Comparison of ENCODE assay signal across 21 cellular contexts in genomic region chr12:91483471-91483985, GRCh38.
A peak's percentile ranks its signal among the peaks of the same experiment; 100 is the strongest.
DNase-seq lines count a peak whose midpoint lies in the region; ATAC-seq and TF ChIP-seq lines count a peak whose summit lies in the region.
"Had no signal": no experiment of that assay in that cellular context is flagged by ENCODE, and none has a peak within 500 bp of the region (broad histone marks: within the 10 kb centered on the region; RNA-seq: fewer than 3 reads in every experiment).

No MANE protein-coding gene starts in this region.

- H3K27me3 ChIP-seq in PC-3 (ENCODE audit: low read length) (no peaks in the 10 kb centered on the region), esophagus squamous epithelium (peaks cover 0 to 3% (median 0%) of the 10 kb centered on the region in 4 donors)
- H3K27me3 ChIP-seq: Peyer's patch, SJSA1 had no signal

- ATAC-seq in HG02798 (IDR thresholded peaks at IDR 0.05; ENCODE audit: poor library complexity, unreplicated experiment) (no peak), PC-3 (no peak)

- no TSS peak for BruUV-seq in PC-3 (replicated peaks; lab: Mats Ljungman, UMichigan)

- no peaks in the 10 kb centered on the region for H4K20me1 ChIP-seq in PC-3 (ENCODE audit: low read length)

- no peak overlapping the region for H2AFZ ChIP-seq in PC-3 (ENCODE audit: low read length)

- CTCF ChIA-PET in PC-3 (lab: Charles Lee), result no interaction called here

- no peaks in the 10 kb centered on the region for H3K9me3 ChIP-seq in PC-3 (ENCODE audit: low read length)
- no peaks in the 10 kb centered on the region for H3K9me3 ChIP-seq in esophagus squamous epithelium
- H3K9me3 ChIP-seq: Peyer's patch, SJSA1 had no signal

- H3K27ac ChIP-seq in PC-3 (ENCODE audit: low read length) (no peak overlapping the region), esophagus squamous epithelium (no peak overlapping the region)
- H3K27ac ChIP-seq: C4-2B, Peyer's patch, SJSA1 had no signal

- DNase-seq in LoVo (ENCODE audit: low spot score) (peak; percentile 15), astrocyte of the hippocampus (ENCODE audit: low read depth, low spot score) (peak; percentile 3), fibroblast of pulmonary artery (ENCODE audit: low read depth) (peak; percentile 6), non-pigmented ciliary epithelial cell (ENCODE audit: low read depth) (peak; percentile 10), PC-3 (no peak), UCSD-AML1 (lab: John Stamatoyannopoulos, UW; ENCODE audit: unreplicated experiment) (no peak), esophagus squamous epithelium (lab: John Stamatoyannopoulos, UW) (no peak)
- DNase-seq: Calu3; CD8-positive, alpha-beta memory T cell; GDM1; KBM-7; MV-4-11; NCI-H1105 treated with DMSO at 0.1 percent for 48 hours; NCI-H2029 treated with DMSO at 0.1 percent for 48 hours; NCI-H345; NCI-H524 treated with DMSO at 0.1 percent for 48 hours; NCI-H82; Peyer's patch had no signal

- no peak overlapping the region for H3K4me2 ChIP-seq in PC-3 (ENCODE audit: low read length)

- no peak overlapping the region for H3K9ac ChIP-seq in PC-3 (ENCODE audit: low read length)

- H3K36me3 ChIP-seq in PC-3 (ENCODE audit: low read depth, low read length) (no peaks in the 10 kb centered on the region), esophagus squamous epithelium (no peaks in the 10 kb centered on the region)
- H3K36me3 ChIP-seq: Peyer's patch, SJSA1 had no signal

- 72 to 85% methylated on average over 6 of the region's 6 CpGs for WGBS in esophagus squamous epithelium, 2 donors

- H3K79me2 ChIP-seq in PC-3 (ENCODE audit: low read length), result no peaks in the 10 kb centered on the region

- 0 out of 2 replicates have a peak, but pooled peaks cover 3% of the 10 kb centered on the region for H3K9me2 ChIP-seq in PC-3 (replicated peaks; ENCODE audit: low read length)

- POLR2A ChIA-PET in PC-3 (lab: Charles Lee; ENCODE audit: unreplicated experiment), result no interaction called here

- H3K4me3 ChIP-seq in fibroblast of pulmonary artery (replicated peaks; ENCODE audit: low read depth, low read length) (no peak overlapping the region), PC-3 (ENCODE audit: low read length) (no peak overlapping the region), esophagus squamous epithelium (no peak overlapping the region)
- H3K4me3 ChIP-seq: Peyer's patch, SJSA1 had no signal

- H3K4me1 ChIP-seq in PC-3 (ENCODE audit: insufficient read depth, low read length), result no peaks in the 10 kb centered on the region
- no peaks in the 10 kb centered on the region for H3K4me1 ChIP-seq in esophagus squamous epithelium
- H3K4me1 ChIP-seq: Peyer's patch, SJSA1 had no signal

- TF ChIP-seq POLR2A in esophagus squamous epithelium (IDR thresholded peaks at IDR 0.05), result no peak

- H3F3A ChIP-seq in PC-3 (ENCODE audit: low read length, unreplicated experiment), result no peaks in the 10 kb centered on the region

- intact Hi-C loops in PC-3 (cut with micrococcal nuclease), result no loop called here
- intact Hi-C loops in esophagus squamous epithelium (cut with DNase I), result no loop called here

- no peak for TF ChIP-seq CTCF in fibroblast of pulmonary artery (IDR thresholded peaks at IDR 0.05; ENCODE audit: low read length, missing control alignments)
- TF ChIP-seq CTCF in PC-3 (conservative IDR thresholded peaks at IDR 0.05; ENCODE audit: low read depth, low read length), result no peak
- TF ChIP-seq CTCF in esophagus squamous epithelium (IDR thresholded peaks at IDR 0.05), result no peak

Comparison
In these comparisons a context has a peak if more than half of its experiments do, and no peak if none do; other contexts are left out.
1. DNase-seq: peak in LoVo (single experiment), astrocyte of the hippocampus (single experiment), fibroblast of pulmonary artery (single experiment) and non-pigmented ciliary epithelial cell (single experiment); none in PC-3 (single experiment), UCSD-AML1 (single experiment) and esophagus squamous epithelium (single experiment).